8 cellular contexts compared by ENCODE assay signal in the genomic region with DNA sequence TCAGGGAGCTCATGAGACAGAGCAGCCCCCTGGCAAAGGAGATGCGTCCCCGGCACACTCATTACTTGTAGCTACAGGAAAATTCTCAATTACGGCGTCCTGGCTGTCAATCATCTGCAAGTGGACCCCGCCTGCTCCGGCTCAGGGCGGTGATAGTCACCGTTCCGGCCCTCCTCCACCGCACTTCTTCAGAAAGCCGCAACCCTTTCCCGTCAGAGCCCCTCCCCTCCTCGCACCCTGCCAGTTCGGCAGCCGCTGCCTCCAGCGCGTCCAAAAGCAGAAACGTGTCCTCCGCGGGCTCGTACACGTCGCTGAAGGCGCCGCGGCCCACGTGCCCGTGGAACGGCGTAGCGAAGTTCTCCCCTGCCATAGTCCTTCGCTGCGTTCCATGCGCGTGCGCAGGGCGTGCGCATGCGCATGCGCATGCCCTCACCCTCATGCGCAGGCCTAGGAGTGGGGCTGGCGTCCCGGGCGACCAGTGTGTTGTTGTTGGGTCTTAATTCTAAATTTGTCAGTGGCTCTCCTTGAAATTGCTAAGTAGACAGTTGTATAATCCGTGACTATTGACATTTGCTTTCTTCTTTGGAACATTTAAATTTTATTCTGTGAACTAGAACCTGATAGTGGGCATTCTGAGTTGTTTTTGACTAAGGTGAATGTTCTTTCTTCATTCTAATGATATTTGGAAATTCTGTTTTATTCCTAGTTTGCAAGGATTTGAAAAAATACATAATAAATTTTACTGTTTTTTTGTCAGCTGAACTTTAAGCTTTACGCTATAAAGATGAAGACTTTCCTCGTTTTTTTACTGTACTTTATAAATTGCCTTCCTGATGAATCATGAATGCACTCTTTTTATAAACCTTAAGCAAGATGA.
DNase-seq lines count a peak whose midpoint lies in the region; TF ChIP-seq lines count a peak whose summit lies in the region.

No MANE protein-coding gene starts in this region.

- peak overlapping the region; percentile 84 for H3K27ac ChIP-seq in temporal lobe (ENCODE audit: low read depth, low read length)

- H3K9me3 Mint-ChIP-seq in HFFc6 = no peaks in the 10 kb centered on the region
- H3K9me3 Mint-ChIP-seq in activated naive CD4-positive, alpha-beta T cell treated with anti-CD3 and anti-CD28 coated beads, Interleukin-2, amount 10 ng/mL, durations not matched to agents 7 days and 5 days = no peaks in the 10 kb centered on the region

- H3K27me3 Mint-ChIP-seq in HFFc6 (ENCODE audit: insufficient read depth) = peaks cover 8% of the 10 kb centered on the region; the same call in 1 of the 2 replicates
- H3K27me3 Mint-ChIP-seq in activated naive CD4-positive, alpha-beta T cell treated with anti-CD3 and anti-CD28 coated beads, Interleukin-2, amount 10 ng/mL, durations not matched to agents 7 days and 5 days = peaks cover 22% of the 10 kb centered on the region

- in situ Hi-C loops in SK-MEL-5 (cut with HindIII; ENCODE audit: low pct_unique_long_range_greater_than_20kb, low sequenced_read_pairs) = no loop called here

- TF ChIP-seq CTCF in HFFc6 (IDR thresholded peaks at IDR 0.05) = no peak

- H3K4me1 Mint-ChIP-seq in HFFc6 (ENCODE audit: low read depth) = peaks cover 21% of the 10 kb centered on the region
- peaks cover 23% of the 10 kb centered on the region for H3K4me1 Mint-ChIP-seq in activated naive CD4-positive, alpha-beta T cell treated with anti-CD3 and anti-CD28 coated beads, Interleukin-2, amount 10 ng/mL, durations not matched to agents 7 days and 5 days

- CTCF ChIA-PET in activated naive CD4-positive, alpha-beta T cell treated with anti-CD3 and anti-CD28 coated beads, Interleukin-2, amount 10 ng/mL, durations not matched to agents 7 days and 5 days (lab: Charles Lee) = no interaction called here

- peak overlapping the region; percentile 99 for H3K4me3 Mint-ChIP-seq in HFFc6
- peak overlapping the region; percentile 83 for H3K4me3 Mint-ChIP-seq in activated naive CD4-positive, alpha-beta T cell treated with anti-CD3 and anti-CD28 coated beads, Interleukin-2, amount 10 ng/mL, durations not matched to agents 7 days and 5 days

- H3K27ac Mint-ChIP-seq in HFFc6 = peak overlapping the region; percentile 99
- peak overlapping the region; percentile 95 for H3K27ac Mint-ChIP-seq in activated naive CD4-positive, alpha-beta T cell treated with anti-CD3 and anti-CD28 coated beads, Interleukin-2, amount 10 ng/mL, durations not matched to agents 7 days and 5 days

- peak; percentile 79 for DNase-seq in GM04504 (ENCODE audit: low read depth)
- peak; percentile 90 for DNase-seq in HFFc6
- DNase-seq in NAMALWA (ENCODE audit: low spot score) = peak; percentile 97
- peak; percentile 89 for DNase-seq in SK-MEL-5 (ENCODE audit: low read depth, low spot score)
- DNase-seq in activated naive CD4-positive, alpha-beta T cell treated with anti-CD3 and anti-CD28 coated beads, Interleukin-2, amount 10 ng/mL, durations not matched to agents 7 days and 5 days = peak; percentile 96
- DNase-seq in glomerular endothelial cell (ENCODE audit: extremely low read depth, low read depth, low spot score) = peak; percentile 45
- peak; percentile 84 for DNase-seq in occipital lobe (lab: John Stamatoyannopoulos, UW)

- H3K36me3 Mint-ChIP-seq in HFFc6 (ENCODE audit: low read depth) = peaks cover 9% of the 10 kb centered on the region
- H3K36me3 Mint-ChIP-seq in activated naive CD4-positive, alpha-beta T cell treated with anti-CD3 and anti-CD28 coated beads, Interleukin-2, amount 10 ng/mL, durations not matched to agents 7 days and 5 days = peaks cover 11% of the 10 kb centered on the region

Comparison
In these comparisons a context has a peak if more than half of its experiments do, and no peak if none do; other contexts are left out.
1. Peak in every context shown above with its lines: DNase-seq and H3K27ac ChIP-seq.
2. DNase-seq: peak in every context shown above with its lines; median percentile 97 in NAMALWA; 96 in activated naive CD4-positive, alpha-beta T cell treated with anti-CD3 and anti-CD28 coated beads, Interleukin-2, amount 10 ng/mL, durations not matched to agents 7 days and 5 days; 90 in HFFc6; 89 in SK-MEL-5; 84 in occipital lobe; 79 in GM04504; 45 in glomerular endothelial cell.